In the genomic region with DNA sequence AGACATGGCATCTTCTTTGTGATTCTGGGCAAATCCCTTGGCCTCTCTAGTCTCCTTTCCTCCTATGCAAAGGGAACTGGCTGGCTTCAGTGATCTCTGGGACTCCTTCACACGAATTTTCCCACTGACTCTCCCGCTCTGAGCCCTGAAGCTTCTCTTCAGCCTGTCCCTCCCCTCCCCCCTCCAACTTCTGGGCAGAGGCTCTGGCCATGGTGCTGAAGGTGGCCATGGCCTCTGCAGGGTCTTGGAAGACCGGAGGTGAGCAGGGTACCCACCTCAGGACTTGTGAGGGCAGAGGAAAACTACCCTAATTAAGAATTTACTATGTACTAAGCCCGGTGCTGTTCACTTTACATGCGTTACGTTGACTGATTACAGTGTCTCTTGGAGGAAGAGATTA, we compare ENCODE assay signal across 1 cellular context.
TF ChIP-seq lines count a peak whose summit lies in the region.

No MANE protein-coding gene starts in this region.

TF ChIP-seq in K562, 482 proteins besides CTCF, POLR2A, EP300 and RAD21 (continued from another document and continues in another):
- TF ChIP-seq, protein P1, sequence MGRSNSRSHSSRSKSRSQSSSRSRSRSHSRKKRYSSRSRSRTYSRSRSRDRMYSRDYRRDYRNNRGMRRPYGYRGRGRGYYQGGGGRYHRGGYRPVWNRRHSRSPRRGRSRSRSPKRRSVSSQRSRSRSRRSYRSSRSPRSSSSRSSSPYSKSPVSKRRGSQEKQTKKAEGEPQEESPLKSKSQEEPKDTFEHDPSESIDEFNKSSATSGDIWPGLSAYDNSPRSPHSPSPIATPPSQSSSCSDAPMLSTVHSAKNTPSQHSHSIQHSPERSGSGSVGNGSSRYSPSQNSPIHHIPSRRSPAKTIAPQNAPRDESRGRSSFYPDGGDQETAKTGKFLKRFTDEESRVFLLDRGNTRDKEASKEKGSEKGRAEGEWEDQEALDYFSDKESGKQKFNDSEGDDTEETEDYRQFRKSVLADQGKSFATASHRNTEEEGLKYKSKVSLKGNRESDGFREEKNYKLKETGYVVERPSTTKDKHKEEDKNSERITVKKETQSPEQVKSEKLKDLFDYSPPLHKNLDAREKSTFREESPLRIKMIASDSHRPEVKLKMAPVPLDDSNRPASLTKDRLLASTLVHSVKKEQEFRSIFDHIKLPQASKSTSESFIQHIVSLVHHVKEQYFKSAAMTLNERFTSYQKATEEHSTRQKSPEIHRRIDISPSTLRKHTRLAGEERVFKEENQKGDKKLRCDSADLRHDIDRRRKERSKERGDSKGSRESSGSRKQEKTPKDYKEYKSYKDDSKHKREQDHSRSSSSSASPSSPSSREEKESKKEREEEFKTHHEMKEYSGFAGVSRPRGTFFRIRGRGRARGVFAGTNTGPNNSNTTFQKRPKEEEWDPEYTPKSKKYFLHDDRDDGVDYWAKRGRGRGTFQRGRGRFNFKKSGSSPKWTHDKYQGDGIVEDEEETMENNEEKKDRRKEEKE (IDR thresholded peaks at IDR 0.05; ENCODE audit: borderline replicate concordance in 1 of 2, control insufficient read depth in 1 of 2, low read depth in 2 of 2, low read length in 1 of 2) = no peak
- TF ChIP-seq, protein P2, sequence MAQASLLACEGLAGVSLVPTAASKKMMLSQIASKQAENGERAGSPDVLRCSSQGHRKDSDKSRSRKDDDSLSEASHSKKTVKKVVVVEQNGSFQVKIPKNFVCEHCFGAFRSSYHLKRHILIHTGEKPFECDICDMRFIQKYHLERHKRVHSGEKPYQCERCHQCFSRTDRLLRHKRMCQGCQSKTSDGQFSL (CRISPR knock-in tag; IDR thresholded peaks at IDR 0.05) = no peak
- TF ChIP-seq, protein P2 (tag; IDR thresholded peaks at IDR 0.05) = peak in 1 of 2 experiments; percentile 46; a peak in 1 of 4 replicates
- TF ChIP-seq ZNF57 (CRISPR knock-in tag; IDR thresholded peaks at IDR 0.05) (no peak), NR1H2 (CRISPR knock-in tag; IDR thresholded peaks at IDR 0.05) (no peak), ZNF347 (CRISPR knock-in tag; IDR thresholded peaks at IDR 0.05; ENCODE audit: low read depth) (no peak), ZNF583 (CRISPR knock-in tag; IDR thresholded peaks at IDR 0.05) (no peak), MTA1 (IDR thresholded peaks at IDR 0.05; ENCODE audit: borderline replicate concordance) (no peak), POU5F1 (IDR thresholded peaks at IDR 0.05; ENCODE audit: borderline replicate concordance, low read depth, low read length, partially characterized antibody) (no peak), ZNF24 (IDR thresholded peaks at IDR 0.05) (0 out of 2 replicates have a peak, but pooled peaks have one; percentile 14), ZNF707 (CRISPR knock-in tag; conservative IDR thresholded peaks at IDR 0.05) (no peak), HNRNPL (IDR thresholded peaks at IDR 0.05; ENCODE audit: low read depth, low read length) (no peak), HMG20B (CRISPR knock-in tag; IDR thresholded peaks at IDR 0.05) (no peak), SLC30A9 (CRISPR knock-in tag; IDR thresholded peaks at IDR 0.05) (no peak), YBX1 (IDR thresholded peaks at IDR 0.05) (no peak), BACH1 (tag; IDR thresholded peaks at IDR 0.05) (no peak), ZNF197 (CRISPR knock-in tag; IDR thresholded peaks at IDR 0.05; ENCODE audit: low read depth) (peak; percentile 31; the same call in 1 of the 2 replicates), PHF20 (IDR thresholded peaks at IDR 0.05; ENCODE audit: partially characterized antibody) (no peak), MAZ (CRISPR knock-in tag; conservative IDR thresholded peaks at IDR 0.05 in 1 of 2, IDR thresholded peaks at IDR 0.05 in 1 of 2) (peak in 1 of 2 experiments; percentile 69; a peak in 1 of 4 replicates), PTRF (tag; IDR thresholded peaks at IDR 0.05) (no peak), NFIX (CRISPR knock-in tag; IDR thresholded peaks at IDR 0.05; ENCODE audit: low read depth) (no peak), PPARD (CRISPR knock-in tag; IDR thresholded peaks at IDR 0.05) (no peak), MCM2 (IDR thresholded peaks at IDR 0.05; ENCODE audit: low read depth) (no peak), HNRNPH1 (optimal IDR thresholded peaks at IDR 0.05; ENCODE audit: low read depth, low read length) (no peak), NFRKB (IDR thresholded peaks at IDR 0.05; ENCODE audit: low read depth) (no peak), ZNF140 (CRISPR knock-in tag; IDR thresholded peaks at IDR 0.05) (no peak), HSF4 (CRISPR knock-in tag; IDR thresholded peaks at IDR 0.05; ENCODE audit: borderline replicate concordance) (no peak), ZNF551 (CRISPR knock-in tag; IDR thresholded peaks at IDR 0.05) (no peak), ZNF212 (CRISPR knock-in tag; IDR thresholded peaks at IDR 0.05) (no peak), ESRRB (CRISPR knock-in tag; IDR thresholded peaks at IDR 0.05; ENCODE audit: borderline replicate concordance) (no peak), HEY1 (CRISPR knock-in tag; IDR thresholded peaks at IDR 0.05; ENCODE audit: borderline replicate concordance) (no peak), PHF8 (IDR thresholded peaks at IDR 0.05; ENCODE audit: borderline replicate concordance, low read length) (no peak), ETV6 (IDR thresholded peaks at IDR 0.05; ENCODE audit: borderline replicate concordance in 1 of 2, low read depth in 2 of 2, low read length in 1 of 2) (no peak), ETV6 (CRISPR knock-in tag; IDR thresholded peaks at IDR 0.05; ENCODE audit: borderline replicate concordance) (no peak)
- TF ChIP-seq, protein P3, sequence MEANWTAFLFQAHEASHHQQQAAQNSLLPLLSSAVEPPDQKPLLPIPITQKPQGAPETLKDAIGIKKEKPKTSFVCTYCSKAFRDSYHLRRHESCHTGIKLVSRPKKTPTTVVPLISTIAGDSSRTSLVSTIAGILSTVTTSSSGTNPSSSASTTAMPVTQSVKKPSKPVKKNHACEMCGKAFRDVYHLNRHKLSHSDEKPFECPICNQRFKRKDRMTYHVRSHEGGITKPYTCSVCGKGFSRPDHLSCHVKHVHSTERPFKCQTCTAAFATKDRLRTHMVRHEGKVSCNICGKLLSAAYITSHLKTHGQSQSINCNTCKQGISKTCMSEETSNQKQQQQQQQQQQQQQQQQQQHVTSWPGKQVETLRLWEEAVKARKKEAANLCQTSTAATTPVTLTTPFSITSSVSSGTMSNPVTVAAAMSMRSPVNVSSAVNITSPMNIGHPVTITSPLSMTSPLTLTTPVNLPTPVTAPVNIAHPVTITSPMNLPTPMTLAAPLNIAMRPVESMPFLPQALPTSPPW (CRISPR knock-in tag; IDR thresholded peaks at IDR 0.05) = peak; percentile 75
- TF ChIP-seq, protein P4, sequence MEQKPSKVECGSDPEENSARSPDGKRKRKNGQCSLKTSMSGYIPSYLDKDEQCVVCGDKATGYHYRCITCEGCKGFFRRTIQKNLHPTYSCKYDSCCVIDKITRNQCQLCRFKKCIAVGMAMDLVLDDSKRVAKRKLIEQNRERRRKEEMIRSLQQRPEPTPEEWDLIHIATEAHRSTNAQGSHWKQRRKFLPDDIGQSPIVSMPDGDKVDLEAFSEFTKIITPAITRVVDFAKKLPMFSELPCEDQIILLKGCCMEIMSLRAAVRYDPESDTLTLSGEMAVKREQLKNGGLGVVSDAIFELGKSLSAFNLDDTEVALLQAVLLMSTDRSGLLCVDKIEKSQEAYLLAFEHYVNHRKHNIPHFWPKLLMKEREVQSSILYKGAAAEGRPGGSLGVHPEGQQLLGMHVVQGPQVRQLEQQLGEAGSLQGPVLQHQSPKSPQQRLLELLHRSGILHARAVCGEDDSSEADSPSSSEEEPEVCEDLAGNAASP (IDR thresholded peaks at IDR 0.05) = no peak
- TF ChIP-seq, protein P5, sequence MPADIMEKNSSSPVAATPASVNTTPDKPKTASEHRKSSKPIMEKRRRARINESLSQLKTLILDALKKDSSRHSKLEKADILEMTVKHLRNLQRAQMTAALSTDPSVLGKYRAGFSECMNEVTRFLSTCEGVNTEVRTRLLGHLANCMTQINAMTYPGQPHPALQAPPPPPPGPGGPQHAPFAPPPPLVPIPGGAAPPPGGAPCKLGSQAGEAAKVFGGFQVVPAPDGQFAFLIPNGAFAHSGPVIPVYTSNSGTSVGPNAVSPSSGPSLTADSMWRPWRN (IDR thresholded peaks at IDR 0.05; ENCODE audit: low read depth) = no peak
- TF ChIP-seq, protein P6, sequence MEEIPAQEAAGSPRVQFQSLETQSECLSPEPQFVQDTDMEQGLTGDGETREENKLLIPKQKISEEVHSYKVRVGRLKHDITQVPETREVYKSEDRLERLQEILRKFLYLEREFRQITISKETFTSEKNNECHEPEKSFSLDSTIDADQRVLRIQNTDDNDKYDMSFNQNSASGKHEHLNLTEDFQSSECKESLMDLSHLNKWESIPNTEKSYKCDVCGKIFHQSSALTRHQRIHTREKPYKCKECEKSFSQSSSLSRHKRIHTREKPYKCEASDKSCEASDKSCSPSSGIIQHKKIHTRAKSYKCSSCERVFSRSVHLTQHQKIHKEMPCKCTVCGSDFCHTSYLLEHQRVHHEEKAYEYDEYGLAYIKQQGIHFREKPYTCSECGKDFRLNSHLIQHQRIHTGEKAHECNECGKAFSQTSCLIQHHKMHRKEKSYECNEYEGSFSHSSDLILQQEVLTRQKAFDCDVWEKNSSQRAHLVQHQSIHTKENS (CRISPR knock-in tag; IDR thresholded peaks at IDR 0.05) = no peak
- TF ChIP-seq, protein P7, sequence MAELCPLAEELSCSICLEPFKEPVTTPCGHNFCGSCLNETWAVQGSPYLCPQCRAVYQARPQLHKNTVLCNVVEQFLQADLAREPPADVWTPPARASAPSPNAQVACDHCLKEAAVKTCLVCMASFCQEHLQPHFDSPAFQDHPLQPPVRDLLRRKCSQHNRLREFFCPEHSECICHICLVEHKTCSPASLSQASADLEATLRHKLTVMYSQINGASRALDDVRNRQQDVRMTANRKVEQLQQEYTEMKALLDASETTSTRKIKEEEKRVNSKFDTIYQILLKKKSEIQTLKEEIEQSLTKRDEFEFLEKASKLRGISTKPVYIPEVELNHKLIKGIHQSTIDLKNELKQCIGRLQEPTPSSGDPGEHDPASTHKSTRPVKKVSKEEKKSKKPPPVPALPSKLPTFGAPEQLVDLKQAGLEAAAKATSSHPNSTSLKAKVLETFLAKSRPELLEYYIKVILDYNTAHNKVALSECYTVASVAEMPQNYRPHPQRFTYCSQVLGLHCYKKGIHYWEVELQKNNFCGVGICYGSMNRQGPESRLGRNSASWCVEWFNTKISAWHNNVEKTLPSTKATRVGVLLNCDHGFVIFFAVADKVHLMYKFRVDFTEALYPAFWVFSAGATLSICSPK (IDR thresholded peaks at IDR 0.05; ENCODE audit: borderline replicate concordance) = no peak
- TF ChIP-seq, protein P8, sequence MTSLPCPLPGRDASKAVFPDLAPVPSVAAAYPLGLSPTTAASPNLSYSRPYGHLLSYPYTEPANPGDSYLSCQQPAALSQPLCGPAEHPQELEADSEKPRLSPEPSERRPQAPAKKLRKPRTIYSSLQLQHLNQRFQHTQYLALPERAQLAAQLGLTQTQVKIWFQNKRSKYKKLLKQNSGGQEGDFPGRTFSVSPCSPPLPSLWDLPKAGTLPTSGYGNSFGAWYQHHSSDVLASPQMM (CRISPR knock-in tag; IDR thresholded peaks at IDR 0.05) = no peak
- TF ChIP-seq, protein P9, sequence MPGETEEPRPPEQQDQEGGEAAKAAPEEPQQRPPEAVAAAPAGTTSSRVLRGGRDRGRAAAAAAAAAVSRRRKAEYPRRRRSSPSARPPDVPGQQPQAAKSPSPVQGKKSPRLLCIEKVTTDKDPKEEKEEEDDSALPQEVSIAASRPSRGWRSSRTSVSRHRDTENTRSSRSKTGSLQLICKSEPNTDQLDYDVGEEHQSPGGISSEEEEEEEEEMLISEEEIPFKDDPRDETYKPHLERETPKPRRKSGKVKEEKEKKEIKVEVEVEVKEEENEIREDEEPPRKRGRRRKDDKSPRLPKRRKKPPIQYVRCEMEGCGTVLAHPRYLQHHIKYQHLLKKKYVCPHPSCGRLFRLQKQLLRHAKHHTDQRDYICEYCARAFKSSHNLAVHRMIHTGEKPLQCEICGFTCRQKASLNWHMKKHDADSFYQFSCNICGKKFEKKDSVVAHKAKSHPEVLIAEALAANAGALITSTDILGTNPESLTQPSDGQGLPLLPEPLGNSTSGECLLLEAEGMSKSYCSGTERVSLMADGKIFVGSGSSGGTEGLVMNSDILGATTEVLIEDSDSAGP (CRISPR knock-in tag; IDR thresholded peaks at IDR 0.05) = no peak
- TF ChIP-seq, protein P10, sequence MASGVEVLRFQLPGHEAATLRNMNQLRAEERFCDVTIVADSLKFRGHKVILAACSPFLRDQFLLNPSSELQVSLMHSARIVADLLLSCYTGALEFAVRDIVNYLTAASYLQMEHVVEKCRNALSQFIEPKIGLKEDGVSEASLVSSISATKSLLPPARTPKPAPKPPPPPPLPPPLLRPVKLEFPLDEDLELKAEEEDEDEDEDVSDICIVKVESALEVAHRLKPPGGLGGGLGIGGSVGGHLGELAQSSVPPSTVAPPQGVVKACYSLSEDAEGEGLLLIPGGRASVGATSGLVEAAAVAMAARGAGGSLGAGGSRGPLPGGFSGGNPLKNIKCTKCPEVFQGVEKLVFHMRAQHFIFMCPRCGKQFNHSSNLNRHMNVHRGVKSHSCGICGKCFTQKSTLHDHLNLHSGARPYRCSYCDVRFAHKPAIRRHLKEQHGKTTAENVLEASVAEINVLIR (CRISPR knock-in tag; IDR thresholded peaks at IDR 0.05) = no peak
- TF ChIP-seq, protein P11, sequence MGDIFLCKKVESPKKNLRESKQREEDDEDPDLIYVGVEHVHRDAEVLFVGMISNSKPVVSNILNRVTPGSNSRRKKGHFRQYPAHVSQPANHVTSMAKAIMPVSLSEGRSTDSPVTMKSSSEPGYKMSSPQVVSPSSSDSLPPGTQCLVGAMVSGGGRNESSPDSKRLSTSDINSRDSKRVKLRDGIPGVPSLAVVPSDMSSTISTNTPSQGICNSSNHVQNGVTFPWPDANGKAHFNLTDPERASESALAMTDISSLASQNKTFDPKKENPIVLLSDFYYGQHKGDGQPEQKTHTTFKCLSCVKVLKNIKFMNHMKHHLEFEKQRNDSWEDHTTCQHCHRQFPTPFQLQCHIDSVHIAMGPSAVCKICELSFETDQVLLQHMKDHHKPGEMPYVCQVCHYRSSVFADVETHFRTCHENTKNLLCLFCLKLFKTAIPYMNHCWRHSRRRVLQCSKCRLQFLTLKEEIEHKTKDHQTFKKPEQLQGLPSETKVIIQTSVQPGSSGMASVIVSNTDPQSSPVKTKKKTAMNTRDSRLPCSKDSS (IDR thresholded peaks at IDR 0.05; ENCODE audit: low read depth, partially characterized antibody) = no peak
